12 cellular contexts compared by ENCODE assay signal in the genomic region with DNA sequence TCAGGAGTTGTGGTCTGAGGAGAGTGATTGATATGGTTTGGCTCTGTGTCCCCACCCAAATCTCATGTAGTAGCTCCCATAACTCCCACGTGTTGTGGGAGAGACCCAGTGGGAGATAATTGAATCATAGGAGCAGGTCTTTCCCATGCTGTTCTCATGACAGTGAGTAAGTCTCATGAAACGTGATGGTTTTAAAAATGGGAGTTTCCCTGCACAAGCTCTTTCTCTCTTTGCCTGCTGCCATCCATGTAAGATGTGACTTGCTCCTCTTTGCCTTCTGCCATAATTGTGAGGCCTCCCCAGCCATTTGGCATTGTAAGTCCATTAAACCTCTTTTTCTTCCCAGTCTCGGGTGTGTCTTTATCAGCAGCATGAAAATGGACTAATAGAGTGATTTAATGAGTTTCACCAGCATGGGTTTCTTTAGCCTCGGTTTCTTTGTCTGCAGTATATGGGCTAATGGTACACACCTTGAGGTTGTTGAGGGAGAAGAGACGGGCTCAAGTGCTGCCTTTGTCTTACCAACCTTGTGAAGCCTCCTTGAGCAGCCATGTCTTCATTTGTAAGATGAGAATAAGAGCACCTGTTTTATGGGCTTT. TPM values are rescaled to one million over a fixed set of nuclear protein-coding genes. Genes with fewer than 3 reads are reported as not detected.
A peak's percentile ranks its signal among the peaks of the same experiment; 100 is the strongest.
DNase-seq lines count a peak whose midpoint lies in the region; ATAC-seq, FAIRE-seq and TF ChIP-seq lines count a peak whose summit lies in the region.
"Not testable (repeated sequence)": the region's sequence is repeated elsewhere in the genome, so short reads cannot be mapped to it uniquely, and the experiment has no call there.
"Had no signal": no experiment of that assay in that cellular context is flagged by ENCODE, and none has a peak within 500 bp of the region (broad histone marks: within the 10 kb centered on the region; RNA-seq: fewer than 3 reads in every experiment).

No MANE protein-coding gene starts in this region.

- H3K9me2 ChIP-seq in GM23338 (ENCODE audit: insufficient read depth): not testable (repeated sequence)

- H2AFZ ChIP-seq in GM23338: not testable (repeated sequence)

- not testable (repeated sequence) for H3K27ac Mint-ChIP-seq in GM23338
- peak overlapping the region; percentile 76 to 90 (median 77) for H3K27ac Mint-ChIP-seq in nephron

- H3K4me3 Mint-ChIP-seq in GM23338, nephron: not testable (repeated sequence)

- H4K20me1 ChIP-seq in GM23338 (replicated peaks; ENCODE audit: insufficient read depth): peaks cover 71% of the 10 kb centered on the region

- CTCF ChIA-PET in A673 (lab: Charles Lee): not testable (repeated sequence)

- not testable (repeated sequence) for H3F3A ChIP-seq in GM23338 (replicated peaks; ENCODE audit: low read depth)

- ATAC-seq in GM23338, body of pancreas: not testable (repeated sequence)

- peaks cover 51% of the 10 kb centered on the region for H3K36me3 Mint-ChIP-seq in GM23338 (ENCODE audit: low read depth)
- H3K36me3 Mint-ChIP-seq in nephron (ENCODE audit: low read depth): peaks cover 23% of the 10 kb centered on the region

- H3K27ac ChIP-seq in A673 (ENCODE audit: low read depth, low read length, poor library complexity, severe bottlenecking): peak overlapping the region; percentile 75
- not testable (repeated sequence) for H3K27ac ChIP-seq in GM23338 (ENCODE audit: low read depth)
- H3K27ac ChIP-seq in VCaP: peak overlapping the region; percentile 99
- H3K27ac ChIP-seq in body of pancreas: peak overlapping the region in 3 of 4 donors; percentile 18 to 60 (median 28)
- peak overlapping the region; percentile 77 for H3K27ac ChIP-seq in cardiac muscle cell
- H3K27ac ChIP-seq in stomach: peak overlapping the region in 4 of 5 donors; percentile 18 to 59 (median 36)

- not testable (repeated sequence) for DNase-seq in A673 (ENCODE audit: low spot score); GM23338 (ENCODE audit: low spot score); body of pancreas; cardiac muscle cell (ENCODE audit: low read depth in 1 of 2, low spot score in 1 of 2); stomach
- peak; percentile 44 for DNase-seq in RCC 7860 (ENCODE audit: low spot score)

- not testable (repeated sequence) for H3K4me3 ChIP-seq in A673 (ENCODE audit: low read depth, low read length, poor library complexity, severe bottlenecking); GM23338; body of pancreas; cardiac muscle cell; stomach

- not testable (repeated sequence) for H3K9me3 ChIP-seq in A673 (ENCODE audit: low read depth, low read length, poor library complexity, severe bottlenecking); body of pancreas; cardiac muscle cell (ENCODE audit: low read depth); stomach

- peak; percentile 30 for FAIRE-seq in RCC 7860 (lab: Jason Lieb, UNC)

- TF ChIP-seq POLR2A in body of pancreas (IDR thresholded peaks at IDR 0.05); stomach (IDR thresholded peaks at IDR 0.05): not testable (repeated sequence)

- WGBS in body of pancreas, 2 donors: 82 to 93% methylated on average over 5 of the region's 5 CpGs
- WGBS in stomach, 5 donors: 80 to 87% (median 83%) methylated on average over 5 of the region's 5 CpGs

- intact Hi-C loops in A673 (cut with micrococcal nuclease; ENCODE audit: unreplicated experiment); body of pancreas (cut with DNase I); stomach (cut with DNase I; ENCODE audit: low total_unique reads): not testable (repeated sequence)

- not testable (repeated sequence) for TF ChIP-seq CTCF in A673 (conservative IDR thresholded peaks at IDR 0.05; ENCODE audit: low read depth, low read length); GM23338 (conservative IDR thresholded peaks at IDR 0.05; ENCODE audit: low read depth in 2 of 2); VCaP (conservative IDR thresholded peaks at IDR 0.05); body of pancreas (IDR thresholded peaks at IDR 0.05); cardiac muscle cell (IDR thresholded peaks at IDR 0.05; ENCODE audit: low read depth, low read length); nephron (IDR thresholded peaks at IDR 0.05; ENCODE audit: unreplicated experiment in 3 of 3); stomach (IDR thresholded peaks at IDR 0.05)

- H3K27me3 ChIP-seq in A673 (replicated peaks; ENCODE audit: insufficient read depth, low read depth, low read length, poor library complexity); GM23338 (ENCODE audit: insufficient read depth); body of pancreas; cardiac muscle cell; stomach: not testable (repeated sequence)

- H3K4me1 Mint-ChIP-seq in GM23338: peaks cover 47% of the 10 kb centered on the region
- peaks cover 60% of the 10 kb centered on the region for H3K4me1 Mint-ChIP-seq in nephron

- TF ChIP-seq EP300 in stomach (IDR thresholded peaks at IDR 0.05): not testable (repeated sequence)

- H3K36me3 ChIP-seq in A673 (ENCODE audit: insufficient read depth, low read length, poor library complexity, severe bottlenecking); GM23338 (ENCODE audit: insufficient read depth); body of pancreas (replicated peaks in 1 of 2; ENCODE audit: insufficient read depth in 1 of 2, low read depth in 2 of 2); cardiac muscle cell; stomach: not testable (repeated sequence)

- H3K27me3 Mint-ChIP-seq in GM23338 (ENCODE audit: insufficient read depth, low read depth, poor library complexity); nephron (ENCODE audit: low read depth): not testable (repeated sequence)

- POLR2A ChIA-PET in A673 (lab: Charles Lee; ENCODE audit: low non-redundant PET): not testable (repeated sequence)

- 0 out of 2 replicates have a peak overlapping the region, but pooled peaks have one; percentile 1 for H3K4me2 ChIP-seq in GM23338

- peaks cover 34% of the 10 kb centered on the region for H3K9me3 Mint-ChIP-seq in GM23338
- not testable (repeated sequence) for H3K9me3 Mint-ChIP-seq in nephron

- peaks cover 100% of the 10 kb centered on the region for H3K79me2 ChIP-seq in GM23338 (replicated peaks; ENCODE audit: insufficient read depth)

- peaks cover 26% of the 10 kb centered on the region for H3K4me1 ChIP-seq in A673 (ENCODE audit: insufficient read depth, low read length, poor library complexity, severe bottlenecking)
- peaks cover 52% of the 10 kb centered on the region for H3K4me1 ChIP-seq in GM23338 (ENCODE audit: insufficient read depth)
- peaks cover 34% of the 10 kb centered on the region for H3K4me1 ChIP-seq in body of pancreas
- peaks cover 38% of the 10 kb centered on the region for H3K4me1 ChIP-seq in cardiac muscle cell (ENCODE audit: low read depth)
- peaks cover 28 to 75% (median 60%) of the 10 kb centered on the region in 4 donors for H3K4me1 ChIP-seq in stomach

- not testable (repeated sequence) for BruUV-seq in A673 (replicated peaks; lab: Mats Ljungman, UMichigan)

RNA-seq across cellular contexts. Expression of a gene that starts 42.5 kb away (rescaled TPM):
- total RNA-seq in A673 (2021) (7.4 and 8.3 TPM in 2 replicates), body of pancreas (10 to 100 TPM; 26.7 to 56.0 TPM), cardiac muscle cell (28.0 and 47.8 TPM in 2 replicates), stomach (10 to 100 TPM; 14.5 to 37.3 (median 33.5) TPM)
- total RNA-seq in GM23338 (2014; rRNA removed; shearing (Covaris generic)): 94.3 and 96.0 TPM in 2 replicates
- polyA plus RNA-seq in GM23338 (2016; fragmentation: Nextera tagmentation; extraction: Ambion mirVana) (53.8 and 59.7 TPM in 2 replicates), cardiac muscle cell (27.6 and 28.0 TPM in 2 replicates), stomach (1 to 10 TPM; 1.4 to 2.3 (median 2.2) TPM)
- total RNA-seq: CD4-positive, alpha-beta T cell; CD8-positive, alpha-beta memory T cell; G401 had no signal
- polyA plus RNA-seq: CD14-positive monocyte; CD8-positive, alpha-beta memory T cell had no signal
